23 cellular contexts compared by ENCODE assay signal in the genomic region with DNA sequence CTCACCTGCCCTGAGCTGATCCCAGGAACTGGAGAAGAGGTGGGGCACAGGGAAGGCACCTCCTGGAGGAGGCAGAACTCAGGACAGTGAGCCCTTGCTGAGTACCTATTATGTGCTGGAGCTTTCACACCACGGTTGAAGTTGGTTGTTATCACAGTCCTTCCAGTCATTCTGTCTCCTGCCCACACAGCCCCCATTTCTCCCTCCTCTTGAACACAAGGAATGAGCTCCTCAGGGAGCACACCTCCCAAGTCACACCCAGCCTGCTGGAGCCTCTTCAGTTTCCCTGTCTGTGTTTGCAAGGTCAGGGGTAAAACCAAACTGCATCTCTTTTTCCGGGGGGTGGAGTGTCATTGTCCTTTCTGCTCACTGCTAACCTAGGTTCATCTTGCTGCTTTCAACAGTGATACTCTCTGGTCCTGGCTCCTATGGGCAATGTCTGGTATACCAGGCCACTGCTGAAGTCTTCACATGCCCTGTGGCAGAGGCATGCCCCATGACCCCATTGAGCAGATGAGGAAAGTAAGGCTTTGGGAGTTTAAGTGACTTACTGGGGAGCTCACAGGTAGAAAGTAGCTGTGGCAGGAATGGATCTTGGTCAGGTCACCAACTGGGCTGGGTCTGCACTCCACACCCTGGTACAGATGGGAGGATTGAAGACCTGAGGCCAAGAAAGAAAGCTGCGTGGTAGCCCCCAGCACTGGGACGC. TPM values are rescaled to one million over a fixed set of nuclear protein-coding genes. Genes with fewer than 3 reads are reported as not detected.
"Had no signal": no experiment of that assay in that cellular context is flagged by ENCODE, and none has a peak within 500 bp of the region (broad histone marks: within the 10 kb centered on the region; RNA-seq: fewer than 3 reads in every experiment).

No MANE protein-coding gene starts in this region.

- H3K4me1 ChIP-seq: colonic mucosa, gastrocnemius medialis, heart right ventricle, left lung, lower lobe of right lung had no signal

- H3K36me3 ChIP-seq: colonic mucosa, esophagus squamous epithelium, gastrocnemius medialis, heart right ventricle, left lung, lower lobe of right lung had no signal

- H3K4me3 ChIP-seq: colonic mucosa, esophagus squamous epithelium, gastrocnemius medialis, heart right ventricle, left lung, lower lobe of right lung had no signal

- H3K27me3 ChIP-seq: colonic mucosa, gastrocnemius medialis had no signal

- FAIRE-seq: endometrium, islet of Langerhans, keratinocyte had no signal

- H3K27ac ChIP-seq: colonic mucosa, epithelial cell of prostate, esophagus squamous epithelium, gastrocnemius medialis, heart right ventricle, left lung, lower lobe of right lung had no signal

- H3K9me3 ChIP-seq: colonic mucosa, esophagus squamous epithelium, gastrocnemius medialis, heart right ventricle, left lung, lower lobe of right lung had no signal

- DNase-seq: colonic mucosa; cortex of kidney; effector CD8-positive, alpha-beta T cell; effector memory CD8-positive, alpha-beta T cell; endodermal cell; esophagus squamous epithelium; foreskin melanocyte; gastrocnemius medialis; glutamatergic neuron; heart right ventricle; hippocampal formation; left cardiac atrium; left lung; left ventricle myocardium superior; lower lobe of right lung; mesenchymal stem cell; midbrain; naive thymus-derived CD4-positive, alpha-beta T cell had no signal

RNA-seq across cellular contexts. Expression of a gene that starts 34.1 kb away (rescaled TPM):
- total RNA-seq: glomerular endothelial cell had no signal
